In genomic region chr3:9007928-9008327, GRCh38 we compare ENCODE assay signal across 26 cellular contexts. TPM values are rescaled to one million over a fixed set of nuclear protein-coding genes. Genes with fewer than 3 reads are reported as not detected.
DNase-seq lines count a peak whose midpoint lies in the region; ATAC-seq and TF ChIP-seq lines count a peak whose summit lies in the region.
"Had no signal": no experiment of that assay in that cellular context is flagged by ENCODE, and none has a peak within 500 bp of the region (broad histone marks: within the 10 kb centered on the region; RNA-seq: fewer than 3 reads in every experiment).

No MANE protein-coding gene starts in this region.

- H3K4me3 ChIP-seq in GM23338: no peak overlapping the region
- H3K4me3 ChIP-seq in fibroblast of mammary gland (ENCODE audit: control insufficient read depth, low read depth, low read length): no peak overlapping the region
- H3K4me3 ChIP-seq in neural progenitor cell: no peak overlapping the region
- H3K4me3 ChIP-seq: GM12878, SJSA1 had no signal

- H3K36me3 ChIP-seq in GM23338 (ENCODE audit: insufficient read depth): no peaks in the 10 kb centered on the region
- no peaks in the 10 kb centered on the region for H3K36me3 ChIP-seq in neural progenitor cell
- H3K36me3 ChIP-seq: BE2C, SJSA1 had no signal

- TF ChIP-seq CTCF in GM23338 (conservative IDR thresholded peaks at IDR 0.05; ENCODE audit: low read depth in 2 of 2): no peak
- no peak for TF ChIP-seq CTCF in WTC11 (IDR thresholded peaks at IDR 0.05)
- no peak for TF ChIP-seq CTCF in fibroblast of mammary gland (conservative IDR thresholded peaks at IDR 0.05; ENCODE audit: control insufficient read depth, insufficient read depth, low read depth, low read length)
- TF ChIP-seq CTCF in neural progenitor cell (IDR thresholded peaks at IDR 0.05): no peak

- POLR2A ChIA-PET in WTC11 (lab: Charles Lee): no interaction called here

- H3K4me1 Mint-ChIP-seq in GM23338: peaks cover 8% of the 10 kb centered on the region
- peaks cover 9% of the 10 kb centered on the region for H3K4me1 Mint-ChIP-seq in WTC11
- H3K4me1 Mint-ChIP-seq in neural progenitor cell: peaks cover 11% of the 10 kb centered on the region
- H3K4me1 Mint-ChIP-seq: CD14-positive monocyte had no signal

- peaks cover 7% of the 10 kb centered on the region for H3K27me3 Mint-ChIP-seq in GM23338 (ENCODE audit: insufficient read depth, low read depth, poor library complexity)
- no peaks in the 10 kb centered on the region for H3K27me3 Mint-ChIP-seq in WTC11 (ENCODE audit: low read depth)
- H3K27me3 Mint-ChIP-seq in neural progenitor cell (ENCODE audit: insufficient read depth, low read depth): peaks cover 11% of the 10 kb centered on the region

- H3K36me3 Mint-ChIP-seq in GM23338 (ENCODE audit: low read depth): peaks cover 10% of the 10 kb centered on the region
- H3K36me3 Mint-ChIP-seq in WTC11: 0 out of 2 replicates have a peak, but pooled peaks cover 7% of the 10 kb centered on the region
- H3K36me3 Mint-ChIP-seq in neural progenitor cell: peaks cover 53% of the 10 kb centered on the region
- H3K36me3 Mint-ChIP-seq: CD14-positive monocyte; CD8-positive, alpha-beta memory T cell had no signal

- H3K9me3 ChIP-seq in neural progenitor cell (ENCODE audit: low read depth): no peaks in the 10 kb centered on the region
- H3K9me3 ChIP-seq: BE2C, SJSA1 had no signal

- H3K4me1 ChIP-seq in GM23338 (ENCODE audit: insufficient read depth) (peaks cover 5% of the 10 kb centered on the region; the same call in 1 of the 2 replicates), neural progenitor cell (peaks cover 8% of the 10 kb centered on the region)
- H3K4me1 ChIP-seq: BE2C, SJSA1 had no signal

- H3F3A ChIP-seq in GM23338 (replicated peaks; ENCODE audit: low read depth) (no peaks in the 10 kb centered on the region), neural progenitor cell (ENCODE audit: low read depth) (peaks cover 9% of the 10 kb centered on the region)

- H4K20me1 ChIP-seq in GM23338 (replicated peaks; ENCODE audit: insufficient read depth) (no peaks in the 10 kb centered on the region), neural progenitor cell (ENCODE audit: low read depth) (no peaks in the 10 kb centered on the region)

- no peaks in the 10 kb centered on the region for H3K9me3 Mint-ChIP-seq in GM23338
- H3K9me3 Mint-ChIP-seq in WTC11: peaks cover 10% of the 10 kb centered on the region
- H3K9me3 Mint-ChIP-seq in neural progenitor cell: no peaks in the 10 kb centered on the region
- H3K9me3 Mint-ChIP-seq: CD8-positive, alpha-beta memory T cell had no signal

- H3K9ac ChIP-seq in neural progenitor cell: no peak overlapping the region

- H3K27me3 ChIP-seq in GM23338 (ENCODE audit: insufficient read depth): no peaks in the 10 kb centered on the region
- no peaks in the 10 kb centered on the region for H3K27me3 ChIP-seq in neural progenitor cell
- H3K27me3 ChIP-seq: BE2C, SJSA1 had no signal

- CTCF ChIA-PET in WTC11 (lab: Charles Lee): interaction anchor here (0.7 to 2.4 kb wide), 5 partner anchors 11 to 71 kb away, joined by 3 to 16 read pairs (median 3); no protein-coding TSS in a partner anchor

- DNase-seq in GM23338 (ENCODE audit: low spot score) (no peak), WTC11 (ENCODE audit: low spot score) (no peak), fibroblast of mammary gland (ENCODE audit: low read depth) (peak; percentile 47), neural progenitor cell (ENCODE audit: low spot score) (no peak), NCI-H2196 treated with DMSO at 0.1 percent for 48 hours (lab: John Stamatoyannopoulos, UW; ENCODE audit: unreplicated experiment) (no peak)
- no peak for DNase-seq in activated naive CD4-positive, alpha-beta T cell treated with anti-CD3 and anti-CD28 coated beads, Interleukin-2, amount 50 U/mL, for 16 hours
- DNase-seq: 8988T; ACHN; BE2C; CD8-positive, alpha-beta memory T cell; DMS 273 treated with DMSO at 0.1 percent for 48 hours; DMS79; GDM1; KBM-7; MV-4-11; NCI-H1105; NCI-H1436 treated with DMSO at 0.1 percent for 48 hours; NCI-H1930; NCI-H2107; NCI-H526 treated with DMSO at 0.1 percent for 48 hours; Right ventricle myocardium superior; RPMI8226 had no signal

- H3K27ac Mint-ChIP-seq in GM23338: 0 out of 2 replicates have a peak overlapping the region, but pooled peaks have one; percentile 10
- peak overlapping the region; percentile 51; the same call in 1 of the 2 replicates for H3K27ac Mint-ChIP-seq in WTC11
- H3K27ac Mint-ChIP-seq in neural progenitor cell: peak overlapping the region; percentile 37
- H3K27ac Mint-ChIP-seq: CD8-positive, alpha-beta memory T cell had no signal

- no peak overlapping the region for H3K27ac ChIP-seq in GM23338 (ENCODE audit: low read depth)
- no peak overlapping the region for H3K27ac ChIP-seq in neural progenitor cell
- H3K27ac ChIP-seq: SJSA1 had no signal

- H3K4me2 ChIP-seq in GM23338 (no peak overlapping the region), neural progenitor cell (peak overlapping the region; percentile 42)

- H3K9me2 ChIP-seq in GM23338 (ENCODE audit: insufficient read depth): no peaks in the 10 kb centered on the region

- H2AFZ ChIP-seq in GM23338 (no peak overlapping the region), neural progenitor cell (replicated peaks) (no peak overlapping the region)

- ATAC-seq in GM23338 (peak; percentile 77), WTC11 (peak; percentile 34), HG02623 (IDR thresholded peaks at IDR 0.05; ENCODE audit: unreplicated experiment) (no peak)
- ATAC-seq: GM12878 had no signal

- H3K4me3 Mint-ChIP-seq in GM23338 (no peak overlapping the region), WTC11 (no peak overlapping the region), neural progenitor cell (no peak overlapping the region)
- H3K4me3 Mint-ChIP-seq: CD14-positive monocyte; CD8-positive, alpha-beta memory T cell had no signal

- no peaks in the 10 kb centered on the region for H3K79me2 ChIP-seq in GM23338 (replicated peaks; ENCODE audit: insufficient read depth)
- no peaks in the 10 kb centered on the region for H3K79me2 ChIP-seq in neural progenitor cell (ENCODE audit: low read depth)

TF ChIP-seq in GM23338, 12 proteins besides CTCF, POLR2A, EP300 and RAD21 (continues in another document):
- TF ChIP-seq REST (IDR thresholded peaks at IDR 0.05; ENCODE audit: unreplicated experiment): no peak

TF ChIP-seq in WTC11, 78 proteins besides CTCF, POLR2A, EP300 and RAD21:
- TF ChIP-seq MXD4 (CRISPR knock-in tag; IDR thresholded peaks at IDR 0.05; ENCODE audit: borderline replicate concordance): no peak
TF ChIP-seq in WTC11: peak in this region for 0.

RNA-seq across cellular contexts. Expression of gene RAD18, which starts 44.7 kb away (rescaled TPM):
- 17.9 and 40.1 TPM in 2 replicates for total RNA-seq in GM23338 (2014; rRNA removed; shearing (Covaris generic))
- 21.5 and 25.4 TPM in 2 replicates for polyA plus RNA-seq in GM23338 (2016; fragmentation: Nextera tagmentation; extraction: Ambion mirVana)
- total RNA-seq in WTC11 (2021) (20.9 to 24.4 TPM (median 22.9 TPM) in 3 replicates), neural progenitor cell (ENCODE audit: low replicate concordance) (13.9 and 22.1 TPM in 2 replicates)
